In the genomic region with DNA sequence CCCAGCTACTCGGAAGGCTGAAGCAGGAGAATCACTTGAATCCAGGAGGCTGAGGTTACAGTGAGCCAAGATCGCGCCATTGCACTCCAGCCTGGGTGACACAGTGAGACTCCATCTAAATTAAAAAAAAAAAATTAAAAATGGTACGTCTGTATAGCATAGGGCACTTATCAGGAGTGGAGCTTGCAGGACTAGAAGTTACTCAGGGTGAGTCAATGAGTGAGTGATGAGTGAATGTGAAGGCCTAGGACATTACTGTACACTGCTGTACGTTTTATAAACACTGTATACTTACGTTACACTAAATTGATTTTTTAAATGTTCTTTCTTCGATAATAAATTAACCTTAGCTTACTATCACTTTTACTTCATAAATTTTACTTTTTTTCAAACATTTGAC, we compare ENCODE assay signal across 2 cellular contexts.
TF ChIP-seq lines count a peak whose summit lies in the region.

No MANE protein-coding gene starts in this region.

TF ChIP-seq in SK-N-SH treated with all-trans-retinoic acid at 6 μM for 48 hours, 23 proteins besides CTCF, POLR2A, EP300 and RAD21 (continued from another document):
- no peak for TF ChIP-seq ZC3H10 (CRISPR knock-in tag; IDR thresholded peaks at IDR 0.05)
TF ChIP-seq in SK-N-SH treated with all-trans-retinoic acid at 6 μM for 48 hours: peak in this region for 0.

TF ChIP-seq in SK-N-SH, 30 proteins besides CTCF, POLR2A, EP300 and RAD21:
- TF ChIP-seq, protein P1, sequence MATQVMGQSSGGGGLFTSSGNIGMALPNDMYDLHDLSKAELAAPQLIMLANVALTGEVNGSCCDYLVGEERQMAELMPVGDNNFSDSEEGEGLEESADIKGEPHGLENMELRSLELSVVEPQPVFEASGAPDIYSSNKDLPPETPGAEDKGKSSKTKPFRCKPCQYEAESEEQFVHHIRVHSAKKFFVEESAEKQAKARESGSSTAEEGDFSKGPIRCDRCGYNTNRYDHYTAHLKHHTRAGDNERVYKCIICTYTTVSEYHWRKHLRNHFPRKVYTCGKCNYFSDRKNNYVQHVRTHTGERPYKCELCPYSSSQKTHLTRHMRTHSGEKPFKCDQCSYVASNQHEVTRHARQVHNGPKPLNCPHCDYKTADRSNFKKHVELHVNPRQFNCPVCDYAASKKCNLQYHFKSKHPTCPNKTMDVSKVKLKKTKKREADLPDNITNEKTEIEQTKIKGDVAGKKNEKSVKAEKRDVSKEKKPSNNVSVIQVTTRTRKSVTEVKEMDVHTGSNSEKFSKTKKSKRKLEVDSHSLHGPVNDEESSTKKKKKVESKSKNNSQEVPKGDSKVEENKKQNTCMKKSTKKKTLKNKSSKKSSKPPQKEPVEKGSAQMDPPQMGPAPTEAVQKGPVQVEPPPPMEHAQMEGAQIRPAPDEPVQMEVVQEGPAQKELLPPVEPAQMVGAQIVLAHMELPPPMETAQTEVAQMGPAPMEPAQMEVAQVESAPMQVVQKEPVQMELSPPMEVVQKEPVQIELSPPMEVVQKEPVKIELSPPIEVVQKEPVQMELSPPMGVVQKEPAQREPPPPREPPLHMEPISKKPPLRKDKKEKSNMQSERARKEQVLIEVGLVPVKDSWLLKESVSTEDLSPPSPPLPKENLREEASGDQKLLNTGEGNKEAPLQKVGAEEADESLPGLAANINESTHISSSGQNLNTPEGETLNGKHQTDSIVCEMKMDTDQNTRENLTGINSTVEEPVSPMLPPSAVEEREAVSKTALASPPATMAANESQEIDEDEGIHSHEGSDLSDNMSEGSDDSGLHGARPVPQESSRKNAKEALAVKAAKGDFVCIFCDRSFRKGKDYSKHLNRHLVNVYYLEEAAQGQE (IDR thresholded peaks at IDR 0.05; ENCODE audit: low read depth, low read length): no peak
- TF ChIP-seq NFIC (IDR thresholded peaks at IDR 0.05; ENCODE audit: borderline replicate concordance) (no peak), TCF12 (IDR thresholded peaks at IDR 0.05) (no peak), ELF1 (IDR thresholded peaks at IDR 0.05) (no peak), NRF1 (IDR thresholded peaks at IDR 0.05; ENCODE audit: low read depth, low read length) (no peak), RXRA (IDR thresholded peaks at IDR 0.05; ENCODE audit: borderline replicate concordance, low read depth) (no peak)
- TF ChIP-seq, protein P2, sequence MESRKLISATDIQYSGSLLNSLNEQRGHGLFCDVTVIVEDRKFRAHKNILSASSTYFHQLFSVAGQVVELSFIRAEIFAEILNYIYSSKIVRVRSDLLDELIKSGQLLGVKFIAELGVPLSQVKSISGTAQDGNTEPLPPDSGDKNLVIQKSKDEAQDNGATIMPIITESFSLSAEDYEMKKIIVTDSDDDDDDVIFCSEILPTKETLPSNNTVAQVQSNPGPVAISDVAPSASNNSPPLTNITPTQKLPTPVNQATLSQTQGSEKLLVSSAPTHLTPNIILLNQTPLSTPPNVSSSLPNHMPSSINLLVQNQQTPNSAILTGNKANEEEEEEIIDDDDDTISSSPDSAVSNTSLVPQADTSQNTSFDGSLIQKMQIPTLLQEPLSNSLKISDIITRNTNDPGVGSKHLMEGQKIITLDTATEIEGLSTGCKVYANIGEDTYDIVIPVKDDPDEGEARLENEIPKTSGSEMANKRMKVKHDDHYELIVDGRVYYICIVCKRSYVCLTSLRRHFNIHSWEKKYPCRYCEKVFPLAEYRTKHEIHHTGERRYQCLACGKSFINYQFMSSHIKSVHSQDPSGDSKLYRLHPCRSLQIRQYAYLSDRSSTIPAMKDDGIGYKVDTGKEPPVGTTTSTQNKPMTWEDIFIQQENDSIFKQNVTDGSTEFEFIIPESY (IDR thresholded peaks at IDR 0.05; ENCODE audit: borderline replicate concordance, low read depth): no peak
- TF ChIP-seq, protein P3, sequence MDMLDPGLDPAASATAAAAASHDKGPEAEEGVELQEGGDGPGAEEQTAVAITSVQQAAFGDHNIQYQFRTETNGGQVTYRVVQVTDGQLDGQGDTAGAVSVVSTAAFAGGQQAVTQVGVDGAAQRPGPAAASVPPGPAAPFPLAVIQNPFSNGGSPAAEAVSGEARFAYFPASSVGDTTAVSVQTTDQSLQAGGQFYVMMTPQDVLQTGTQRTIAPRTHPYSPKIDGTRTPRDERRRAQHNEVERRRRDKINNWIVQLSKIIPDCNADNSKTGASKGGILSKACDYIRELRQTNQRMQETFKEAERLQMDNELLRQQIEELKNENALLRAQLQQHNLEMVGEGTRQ (IDR thresholded peaks at IDR 0.05; ENCODE audit: borderline replicate concordance, low read depth, low read length): no peak
